Comparison of ENCODE assay signal across 1 cellular context in genomic region chr11:19259487-19260345, GRCh38.
TF ChIP-seq lines count a peak whose summit lies in the region.

No MANE protein-coding gene starts in this region.

TF ChIP-seq in GM12878, 131 proteins besides CTCF, POLR2A, EP300 and RAD21 (continued from another document):
- TF ChIP-seq HDAC6 (IDR thresholded peaks at IDR 0.05; ENCODE audit: unreplicated experiment) (no peak), IRF3 (IDR thresholded peaks at IDR 0.05) (no peak), YY1 (IDR thresholded peaks at IDR 0.05; ENCODE audit: low read depth, low read length) (0 out of 2 replicates have a peak, but pooled peaks have one; percentile 38), PBX3 (IDR thresholded peaks at IDR 0.05; ENCODE audit: insufficient replicate concordance, low read depth, low read length) (no peak), CHD4 (IDR thresholded peaks at IDR 0.05) (no peak), STAT3 (IDR thresholded peaks at IDR 0.05; ENCODE audit: low read depth, low read length) (no peak), SMC3 (IDR thresholded peaks at IDR 0.05; ENCODE audit: borderline replicate concordance, low read length) (peak; percentile 79), ZNF592 (IDR thresholded peaks at IDR 0.05) (no peak), ZBTB40 (IDR thresholded peaks at IDR 0.05; ENCODE audit: borderline replicate concordance) (no peak)
TF ChIP-seq in GM12878: peak in this region for 2.
